ENCODE assay signal across 8 cellular contexts in genomic region chr1:154878371-154879355, GRCh38. TPM values are rescaled to one million over a fixed set of nuclear protein-coding genes. Genes with fewer than 3 reads are reported as not detected.
DNase-seq lines count a peak whose midpoint lies in the region; ATAC-seq and TF ChIP-seq lines count a peak whose summit lies in the region.

No MANE protein-coding gene starts in this region.

- no peak overlapping the region for H3K27ac Mint-ChIP-seq in T-cell
- H3K27ac Mint-ChIP-seq in activated naive CD8-positive, alpha-beta T cell treated with anti-CD3 and anti-CD28 coated beads, Interleukin-2, amount 50 U/mL, for 24 hours = no peak overlapping the region

- H3K4me3 Mint-ChIP-seq in T-cell = no peak overlapping the region
- H3K4me3 Mint-ChIP-seq in activated naive CD8-positive, alpha-beta T cell treated with anti-CD3 and anti-CD28 coated beads, Interleukin-2, amount 50 U/mL, for 24 hours = no peak overlapping the region

- ATAC-seq in T-cell (replicated peaks in 1 of 4) (peak; percentile 85 to 90 (median 88)), HG03378 (IDR thresholded peaks at IDR 0.05; ENCODE audit: unreplicated experiment) (no peak)
- peak; percentile 85 for ATAC-seq in activated naive CD8-positive, alpha-beta T cell treated with anti-CD3 and anti-CD28 coated beads, Interleukin-2, amount 50 U/mL, for 24 hours

- no peaks in the 10 kb centered on the region for H3K9me3 Mint-ChIP-seq in T-cell
- H3K9me3 Mint-ChIP-seq in activated naive CD8-positive, alpha-beta T cell treated with anti-CD3 and anti-CD28 coated beads, Interleukin-2, amount 50 U/mL, for 24 hours = no peaks in the 10 kb centered on the region

- no peaks in the 10 kb centered on the region for H3K27me3 Mint-ChIP-seq in T-cell
- H3K27me3 Mint-ChIP-seq in activated naive CD8-positive, alpha-beta T cell treated with anti-CD3 and anti-CD28 coated beads, Interleukin-2, amount 50 U/mL, for 24 hours = peaks cover 3% of the 10 kb centered on the region

- H3K9me3 ChIP-seq in A673 (ENCODE audit: low read depth, low read length, poor library complexity, severe bottlenecking) = no peaks in the 10 kb centered on the region
- H3K9me3 ChIP-seq in left ventricle myocardium inferior (replicated peaks) = no peaks in the 10 kb centered on the region

- H3K4me1 Mint-ChIP-seq in T-cell = no peaks in the 10 kb centered on the region
- peaks cover 10% of the 10 kb centered on the region for H3K4me1 Mint-ChIP-seq in activated naive CD8-positive, alpha-beta T cell treated with anti-CD3 and anti-CD28 coated beads, Interleukin-2, amount 50 U/mL, for 24 hours

- H3K36me3 Mint-ChIP-seq in T-cell = no peaks in the 10 kb centered on the region
- H3K36me3 Mint-ChIP-seq in activated naive CD8-positive, alpha-beta T cell treated with anti-CD3 and anti-CD28 coated beads, Interleukin-2, amount 50 U/mL, for 24 hours (ENCODE audit: low read depth) = no peaks in the 10 kb centered on the region

- DNase-seq in A673 (ENCODE audit: low spot score) (peak; percentile 71), GM19238 (ENCODE audit: insufficient read length, low spot score) (peak; percentile 66), NCI-H1092 treated with DMSO at 0.1 percent for 48 hours (lab: John Stamatoyannopoulos, UW) (peak; percentile 68), T-cell (peak; percentile 16 to 73 (median 60)), left ventricle myocardium inferior (peak; percentile 78), retina (peak; percentile 90)
- DNase-seq in activated naive CD8-positive, alpha-beta T cell treated with anti-CD3 and anti-CD28 coated beads, Interleukin-2, amount 50 U/mL, for 24 hours = peak; percentile 77

- H3K27me3 ChIP-seq in A673 (replicated peaks; ENCODE audit: insufficient read depth, low read depth, low read length, poor library complexity) (no peaks in the 10 kb centered on the region), left ventricle myocardium inferior (ENCODE audit: low read depth) (no peaks in the 10 kb centered on the region)

- CTCF ChIA-PET in A673 (lab: Charles Lee) = interaction anchor here (0.7 to 1.2 kb wide), 9 partner anchors 9 to 657 kb away, joined by 3 to 14 read pairs (median 3); partner anchors contain the start of genes CHRNB2 and KCNN3
- CTCF ChIA-PET in T-cell (lab: Charles Lee) = interaction anchor here (0.6 to 2.1 kb wide), 10 partner anchors 8 to 399 kb away, joined by 3 to 20 read pairs (median 3); partner anchors contain the start of gene KCNN3 (in 1 of the 2)

- no peaks in the 10 kb centered on the region for H3K36me3 ChIP-seq in A673 (ENCODE audit: insufficient read depth, low read length, poor library complexity, severe bottlenecking)
- no peaks in the 10 kb centered on the region for H3K36me3 ChIP-seq in left ventricle myocardium inferior

- intact Hi-C loops in A673 (cut with micrococcal nuclease; ENCODE audit: unreplicated experiment) = loop anchor here (1.0 to 10.0 kb wide), 2 partner anchors 209 to 394 kb away; no protein-coding TSS in a partner anchor
- intact Hi-C loops in left ventricle myocardium inferior (cut with micrococcal nuclease) = loop anchor here (10.0 kb wide), 1 partner anchor 114 kb away; no protein-coding TSS in a partner anchor

- peak; percentile 93 for TF ChIP-seq CTCF in A673 (conservative IDR thresholded peaks at IDR 0.05; ENCODE audit: low read depth, low read length)
- TF ChIP-seq CTCF in left ventricle myocardium inferior (IDR thresholded peaks at IDR 0.05; ENCODE audit: borderline replicate concordance) = peak; percentile 90

- H3K4me3 ChIP-seq in A673 (ENCODE audit: low read depth, low read length, poor library complexity, severe bottlenecking) (no peak overlapping the region), left ventricle myocardium inferior (no peak overlapping the region)

- POLR2A ChIA-PET in A673 (lab: Charles Lee; ENCODE audit: low non-redundant PET) (no interaction called here), T-cell (lab: Charles Lee) (no interaction called here)

- H3K4me1 ChIP-seq in A673 (ENCODE audit: insufficient read depth, low read length, poor library complexity, severe bottlenecking) (no peaks in the 10 kb centered on the region), left ventricle myocardium inferior (peaks cover 15% of the 10 kb centered on the region)

- no TSS peak for BruUV-seq in A673 (replicated peaks; lab: Mats Ljungman, UMichigan)

- H3K27ac ChIP-seq in A673 (ENCODE audit: low read depth, low read length, poor library complexity, severe bottlenecking) (no peak overlapping the region), left ventricle myocardium inferior (replicated peaks) (no peak overlapping the region)

RNA-seq across cellular contexts. Expression of gene KCNN3, which starts 8.6 kb away (rescaled TPM):
- total RNA-seq in A673 (2021) (0.73 and 1.5 TPM in 2 replicates), T-cell (under 1 TPM; 0.03 to 0.23 (median 0.18) TPM), left ventricle myocardium inferior (4.8 TPM)

RNA-seq across cellular contexts. Expression of gene PMVK, which starts 57.9 kb away (rescaled TPM):
- total RNA-seq in A673 (2021) (30.8 and 34.4 TPM in 2 replicates), T-cell (10 to 100 TPM; 12.6 to 24.9 (median 22.4) TPM), left ventricle myocardium inferior (46.5 TPM)
